29 cellular contexts compared by ENCODE assay signal in the genomic region with DNA sequence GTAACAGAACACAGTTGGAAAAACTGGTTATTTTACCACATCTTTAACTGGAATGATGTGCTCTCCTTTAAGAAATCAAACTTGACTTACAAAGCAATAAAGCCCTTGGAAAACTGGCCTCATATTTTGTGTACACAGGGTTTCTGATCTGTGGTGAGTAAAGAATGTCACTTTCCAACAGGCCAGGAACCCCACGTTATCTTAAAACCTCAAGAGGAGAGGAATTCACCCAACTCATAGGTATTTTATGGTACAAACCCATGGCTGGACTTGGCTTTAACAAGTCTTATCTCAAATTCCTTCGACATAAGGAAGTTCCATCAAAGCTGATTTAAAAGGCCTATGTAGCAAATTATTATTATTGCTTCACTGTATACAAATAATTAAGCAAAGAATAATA.
"Had no signal": no experiment of that assay in that cellular context is flagged by ENCODE, and none has a peak within 500 bp of the region (broad histone marks: within the 10 kb centered on the region; RNA-seq: fewer than 3 reads in every experiment).

No MANE protein-coding gene starts in this region.

- H3K9me3 ChIP-seq: breast epithelium, neutrophil, ovary, prostate gland, vagina had no signal

- H3K27me3 ChIP-seq: breast epithelium, heart right ventricle, neutrophil, ovary, vagina had no signal

- DNase-seq: activated CD4-positive, alpha-beta T cell treated with anti-CD3 and anti-CD28 coated beads for 1 hour; activated CD4-positive, alpha-beta T cell treated with anti-CD3 and anti-CD28 coated beads, Interleukin-2, amount 10 ng/mL, durations not matched to agents 7 days and 5 days; activated CD8-positive, alpha-beta T cell treated with anti-CD3 and anti-CD28 coated beads for 36 hours; activated naive CD8-positive, alpha-beta T cell treated with anti-CD3 and anti-CD28 coated beads, Interleukin-2, amount 50 U/mL, for 24 hours; activated T-cell treated with anti-CD3 and anti-CD28 coated beads, Interleukin-2, amount 50 U/mL, for 4 hours; central memory CD4-positive, alpha-beta T cell; endodermal cell; foreskin melanocyte; heart right ventricle; islet precursor cell; naive B cell; nephron progenitor cell; ovary; retina; stimulated activated CD4-positive, alpha-beta T cell treated with anti-CD3 and anti-CD28 coated beads, Interleukin-4, amount 100 ng/mL, for 24 hours; stimulated activated naive CD8-positive, alpha-beta T cell treated with anti-CD3 and anti-CD28 coated beads, Interleukin-15, amount 100 ng/mL, for 72 hours; substantia nigra; SW 1271; T1000 had no signal

- H3K4me1 ChIP-seq: breast epithelium, heart right ventricle, prostate gland, vagina had no signal

- H3K27ac ChIP-seq: breast epithelium, heart right ventricle, neutrophil, ovary, prostate gland, skin epidermis, vagina had no signal

- ATAC-seq: activated CD8-positive, alpha-beta T cell treated with anti-CD3 and anti-CD28 coated beads for 36 hours; activated naive CD8-positive, alpha-beta T cell treated with anti-CD3 and anti-CD28 coated beads, Interleukin-2, amount 50 U/mL, for 24 hours; activated T-cell treated with anti-CD3 and anti-CD28 coated beads, Interleukin-2, amount 50 U/mL, for 4 hours; activated T-helper 17 cell treated with anti-CD3 and anti-CD28 coated beads, Interleukin-2, amount 50 U/mL, for 72 hours; esophagus mucosa; heart right ventricle; sciatic nerve; stimulated activated memory B cell treated with anti-CD40 and anti-IgM and Interleukin-4, amounts not matched to agents 10 μg/mL and 1 μg/mL and 100 μg/mL, for 72 hours; stimulated activated naive CD8-positive, alpha-beta T cell treated with anti-CD3 and anti-CD28 coated beads, Interleukin-15, amount 100 ng/mL, for 72 hours; WTC11 had no signal

- H3K4me3 ChIP-seq: breast epithelium, heart right ventricle, ovary, prostate gland, skin epidermis, vagina had no signal

- H3K36me3 ChIP-seq: breast epithelium, heart right ventricle, neutrophil, ovary, prostate gland, vagina had no signal
